Comparison of ENCODE assay signal across 13 cellular contexts in genomic region chr11:587546-587945, GRCh38. TPM values are rescaled to one million over a fixed set of nuclear protein-coding genes. Genes with fewer than 3 reads are reported as not detected.
DNase-seq lines count a peak whose midpoint lies in the region; ATAC-seq, FAIRE-seq and TF ChIP-seq lines count a peak whose summit lies in the region.
"Had no signal": no experiment of that assay in that cellular context is flagged by ENCODE, and none has a peak within 500 bp of the region (broad histone marks: within the 10 kb centered on the region; RNA-seq: fewer than 3 reads in every experiment).

No MANE protein-coding gene starts in this region.

- H3K4me1 Mint-ChIP-seq in naive thymus-derived CD8-positive, alpha-beta T cell, result peaks cover 16 to 41% (median 27%) of the 10 kb centered on the region in 4 donors

- peak overlapping the region; percentile 97 to 100 (median 100) for H3K27ac Mint-ChIP-seq in naive thymus-derived CD8-positive, alpha-beta T cell

- no peaks in the 10 kb centered on the region for H3K9me3 Mint-ChIP-seq in naive thymus-derived CD8-positive, alpha-beta T cell

- H3K27me3 ChIP-seq in HL-60 (ENCODE audit: insufficient read depth, poor library complexity, severe bottlenecking), result no peaks in the 10 kb centered on the region
- no peaks in the 10 kb centered on the region for H3K27me3 ChIP-seq in brain microvascular endothelial cell (replicated peaks)

- peaks cover 52% of the 10 kb centered on the region for H3K36me3 ChIP-seq in brain microvascular endothelial cell (replicated peaks)

- no peak for TF ChIP-seq POLR2A in A549 (IDR thresholded peaks at IDR 0.05; ENCODE audit: low read length)

- 69% methylated on average over 8 of the region's 8 CpGs for WGBS in A549 (ENCODE audit: missing lambda C conversion rate)

- no peak for TF ChIP-seq EP300 in A549 (IDR thresholded peaks at IDR 0.05)

- H3K4me3 Mint-ChIP-seq in naive thymus-derived CD8-positive, alpha-beta T cell, result peak overlapping the region in 9 of 10 donors; percentile 70 to 95 (median 87)

- peaks cover 0 to 66% (median 13%) of the 10 kb centered on the region in 3 donors for H3K36me3 Mint-ChIP-seq in naive thymus-derived CD8-positive, alpha-beta T cell

- in situ Hi-C loops in brain microvascular endothelial cell (cut with HindIII; ENCODE audit: low pct_ligation_motif_present, low sequenced_read_pairs), result no loop called here

- no peak for DNase-seq in A549 (ENCODE audit: low read depth in 1 of 2, low spot score in 1 of 2)
- DNase-seq in HL-60 (ENCODE audit: low read depth in 1 of 2, low spot score in 1 of 2), result no peak
- no peak for DNase-seq in brain microvascular endothelial cell
- DNase-seq in naive thymus-derived CD8-positive, alpha-beta T cell, result no peak
- no peak for DNase-seq in occipital lobe (lab: John Stamatoyannopoulos, UW)
- no peak for DNase-seq in UCSD-AML1 (lab: John Stamatoyannopoulos, UW; ENCODE audit: unreplicated experiment)
- DNase-seq in C1 segment of cervical spinal cord (lab: John Stamatoyannopoulos, UW), result no peak
- no peak for DNase-seq in kidney tubule cell (ENCODE audit: low spot score)
- DNase-seq: NCI-H1092, SW 1271 had no signal

- peak overlapping the region; percentile 77 to 82; a peak in 5 of 6 replicates for H3K27ac ChIP-seq in A549
- peak overlapping the region; percentile 33 for H3K27ac ChIP-seq in HL-60 (replicated peaks)
- peak overlapping the region; percentile 82 for H3K27ac ChIP-seq in brain microvascular endothelial cell

- no peak overlapping the region for H3K4me3 ChIP-seq in A549
- H3K4me3 ChIP-seq in HL-60 (replicated peaks; ENCODE audit: insufficient read depth, low read length), result no peak overlapping the region
- H3K4me3 ChIP-seq in brain microvascular endothelial cell (ENCODE audit: low read depth, low read length), result no peak overlapping the region
- H3K4me3 ChIP-seq: GM12878 had no signal

- H3K9me3 ChIP-seq in A549, result no peaks in the 10 kb centered on the region

- CTCF ChIA-PET in A549 (lab: Yijun Ruan, JAX), result interaction anchor here (1.2 to 1.7 kb wide), 3 partner anchors 14 to 33 kb away, joined by 4 to 6 read pairs (median 6); no protein-coding TSS in a partner anchor

- peaks cover 23% of the 10 kb centered on the region for H3K4me1 ChIP-seq in A549

- no peak for TF ChIP-seq RAD21 in A549 (conservative IDR thresholded peaks at IDR 0.05 in 1 of 2, IDR thresholded peaks at IDR 0.05 in 1 of 2)

- no peak for TF ChIP-seq CTCF in A549 (IDR thresholded peaks at IDR 0.05)
- no peak for TF ChIP-seq CTCF in HL-60 (IDR thresholded peaks at IDR 0.05; ENCODE audit: insufficient read depth, low read length)
- TF ChIP-seq CTCF in brain microvascular endothelial cell (IDR thresholded peaks at IDR 0.05; ENCODE audit: low read depth, low read length, missing control alignments), result no peak

- no peak for FAIRE-seq in A549 (lab: Jason Lieb, UNC)
- FAIRE-seq: colon, GM12878 had no signal

- POLR2A ChIA-PET in A549 (lab: Yijun Ruan, JAX), result interaction anchor here (0.9 kb wide), 1 partner anchor 12 kb away, joined by 5 read pairs; the partner anchor contains the start of gene PHRF1
- POLR2A ChIA-PET in naive thymus-derived CD8-positive, alpha-beta T cell (lab: Charles Lee), result interaction anchor here (0.5 to 3.3 kb wide), 12 partner anchors 11 to 139 kb away, joined by 3 to 48 read pairs (median 6); partner anchors contain the start of genes DEAF1, IRF7, LMNTD2 and PHRF1

- peak overlapping the region; percentile 57 for H3K4me2 ChIP-seq in A549

- peak; percentile 44; a peak in 5 of 6 replicates for ATAC-seq in A549
- ATAC-seq in naive thymus-derived CD8-positive, alpha-beta T cell, result peak in 1 of 2 donors; percentile 18
- ATAC-seq: GM12878 had no signal

- H3K27me3 Mint-ChIP-seq in naive thymus-derived CD8-positive, alpha-beta T cell, result no peaks in the 10 kb centered on the region

TF ChIP-seq in A549, 52 proteins besides CTCF, POLR2A, EP300 and RAD21:
- TF ChIP-seq, protein P1, sequence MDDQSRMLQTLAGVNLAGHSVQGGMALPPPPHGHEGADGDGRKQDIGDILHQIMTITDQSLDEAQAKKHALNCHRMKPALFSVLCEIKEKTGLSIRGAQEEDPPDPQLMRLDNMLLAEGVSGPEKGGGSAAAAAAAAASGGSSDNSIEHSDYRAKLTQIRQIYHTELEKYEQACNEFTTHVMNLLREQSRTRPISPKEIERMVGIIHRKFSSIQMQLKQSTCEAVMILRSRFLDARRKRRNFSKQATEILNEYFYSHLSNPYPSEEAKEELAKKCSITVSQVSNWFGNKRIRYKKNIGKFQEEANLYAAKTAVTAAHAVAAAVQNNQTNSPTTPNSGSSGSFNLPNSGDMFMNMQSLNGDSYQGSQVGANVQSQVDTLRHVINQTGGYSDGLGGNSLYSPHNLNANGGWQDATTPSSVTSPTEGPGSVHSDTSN (IDR thresholded peaks at IDR 0.05), result no peak
- TF ChIP-seq MYC (IDR thresholded peaks at IDR 0.05; ENCODE audit: borderline replicate concordance, low read length), result no peak
- no peak for TF ChIP-seq HOXB13 (CRISPR knock-in tag; IDR thresholded peaks at IDR 0.05; ENCODE audit: low read depth)
- TF ChIP-seq TFCP2L1 (CRISPR knock-in tag; IDR thresholded peaks at IDR 0.05), result no peak
- no peak for TF ChIP-seq ZFP36 (IDR thresholded peaks at IDR 0.05; ENCODE audit: borderline replicate concordance, partially characterized antibody)
- no peak for TF ChIP-seq HOXB5 (CRISPR knock-in tag; IDR thresholded peaks at IDR 0.05)
- TF ChIP-seq NPAS2 (CRISPR knock-in tag; IDR thresholded peaks at IDR 0.05; ENCODE audit: borderline replicate concordance), result no peak
- TF ChIP-seq MAX (IDR thresholded peaks at IDR 0.05), result no peak

RNA-seq across cellular contexts. Expression of gene PHRF1, which starts 11.3 kb away (rescaled TPM):
- polyA plus RNA-seq in A549 (2011; rRNA removed) (8.6 and 10.8 TPM in 2 replicates), A549 (2017; fragmentation: RNase III; extraction: RNeasy Plus Mini Kit Qiagen cat#74134 plus additional on column Dnase treatment) (23.0 to 25.3 TPM (median 23.7 TPM) in 3 replicates)
- polyA plus RNA-seq in A549 (2012; cell fraction: cytosol; rRNA removed), result 19.8 and 25.1 TPM in 2 replicates
- polyA plus RNA-seq in A549 (2012; cell fraction: nucleus; rRNA removed), result 46.9 and 57.6 TPM in 2 replicates
- polyA minus RNA-seq in A549 (2011; rRNA and poly(A)+ RNA removed), result 10.3 and 11.1 TPM in 2 replicates
- 10 to 100 TPM; 48.9 to 54.7 TPM for total RNA-seq in naive thymus-derived CD8-positive, alpha-beta T cell
- polyA plus RNA-seq in naive thymus-derived CD8-positive, alpha-beta T cell, result 10 to 100 TPM in 1 of 3 donors, 1 to 10 TPM in 2; 3.5 to 19.8 (median 6.7) TPM
- total RNA-seq in occipital lobe, result 27.3 TPM

RNA-seq across cellular contexts. Expression of gene RASSF7, which starts 26.8 kb away (rescaled TPM):
- polyA plus RNA-seq in A549 (2011; rRNA removed) (18.4 and 19.0 TPM in 2 replicates), A549 (2017; fragmentation: RNase III; extraction: RNeasy Plus Mini Kit Qiagen cat#74134 plus additional on column Dnase treatment) (27.7 to 30.7 TPM (median 30.5 TPM) in 3 replicates)
- 56.3 and 74.7 TPM in 2 replicates for polyA plus RNA-seq in A549 (2012; cell fraction: cytosol; rRNA removed)
- polyA plus RNA-seq in A549 (2012; cell fraction: nucleus; rRNA removed), result 101 and 152 TPM in 2 replicates
- 5.6 and 11.8 TPM in 2 replicates for polyA minus RNA-seq in A549 (2011; rRNA and poly(A)+ RNA removed)
- 10 to 100 TPM; 33.7 to 37.6 TPM for total RNA-seq in naive thymus-derived CD8-positive, alpha-beta T cell
- 10 to 100 TPM; 22.5 to 32.3 (median 24.2) TPM for polyA plus RNA-seq in naive thymus-derived CD8-positive, alpha-beta T cell
- total RNA-seq in occipital lobe, result 2.5 TPM

RNA-seq across cellular contexts. Expression of gene LMNTD2, which starts 27.0 kb away (rescaled TPM):
- polyA plus RNA-seq in A549 (2011; rRNA removed) (1.7 and 2.2 TPM in 2 replicates), A549 (2017; fragmentation: RNase III; extraction: RNeasy Plus Mini Kit Qiagen cat#74134 plus additional on column Dnase treatment) (2.6 to 4.2 TPM (median 3.5 TPM) in 3 replicates)
- 3.6 and 5.1 TPM in 2 replicates for polyA plus RNA-seq in A549 (2012; cell fraction: cytosol; rRNA removed)
- polyA plus RNA-seq in A549 (2012; cell fraction: nucleus; rRNA removed), result 25.7 and 39.4 TPM in 2 replicates
- 0.50 and 0.97 TPM in 2 replicates for polyA minus RNA-seq in A549 (2011; rRNA and poly(A)+ RNA removed)
- 1 to 10 TPM; 6.5 to 7.2 TPM for total RNA-seq in naive thymus-derived CD8-positive, alpha-beta T cell
- 1 to 10 TPM in 1 of 3 donors, under 1 TPM in 2; 0.96 to 1.9 (median 0.99) TPM for polyA plus RNA-seq in naive thymus-derived CD8-positive, alpha-beta T cell
- 0.16 TPM for total RNA-seq in occipital lobe

RNA-seq across cellular contexts. Expression of gene IRF7, which starts 28.2 kb away (rescaled TPM):
- polyA plus RNA-seq in A549 (2011; rRNA removed) (2.0 TPM in 2 replicates), A549 (2017; fragmentation: RNase III; extraction: RNeasy Plus Mini Kit Qiagen cat#74134 plus additional on column Dnase treatment) (3.1 to 3.8 TPM (median 3.4 TPM) in 3 replicates)
- polyA plus RNA-seq in A549 (2012; cell fraction: cytosol; rRNA removed), result 2.5 and 4.7 TPM in 2 replicates
- polyA plus RNA-seq in A549 (2012; cell fraction: nucleus; rRNA removed), result 10.7 and 13.3 TPM in 2 replicates
- 2.5 and 3.0 TPM in 2 replicates for polyA minus RNA-seq in A549 (2011; rRNA and poly(A)+ RNA removed)
- 10 to 100 TPM; 55.0 to 55.2 TPM for total RNA-seq in naive thymus-derived CD8-positive, alpha-beta T cell
- polyA plus RNA-seq in naive thymus-derived CD8-positive, alpha-beta T cell, result 10 to 100 TPM; 19.8 to 38.6 (median 25.3) TPM
- total RNA-seq in occipital lobe, result 7.6 TPM

RNA-seq across cellular contexts. Expression of gene CDHR5, which starts 37.2 kb away (rescaled TPM):
- 0.12 and 0.26 TPM in 2 replicates for polyA plus RNA-seq in A549 (2011; rRNA removed)
- 0.03 and 0.07 TPM in 2 replicates for polyA plus RNA-seq in A549 (2012; cell fraction: cytosol; rRNA removed)
- polyA plus RNA-seq in A549 (2012; cell fraction: nucleus; rRNA removed), result 0.32 and 0.53 TPM in 2 replicates
- 0.07 to 0.08 TPM (median 0.07 TPM) in 3 replicates for polyA plus RNA-seq in A549 (2017; fragmentation: RNase III; extraction: RNeasy Plus Mini Kit Qiagen cat#74134 plus additional on column Dnase treatment)
- not detected in 2 replicates for polyA minus RNA-seq in A549 (2011; rRNA and poly(A)+ RNA removed)
- total RNA-seq in naive thymus-derived CD8-positive, alpha-beta T cell, result not detected
- not detected for polyA plus RNA-seq in naive thymus-derived CD8-positive, alpha-beta T cell
- total RNA-seq in occipital lobe, result not detected
- total RNA-seq: Daoy, GM12878 had no signal
